14 cellular contexts compared by ENCODE assay signal in genomic region chr5:77425420-77425819, GRCh38.
"Had no signal": no experiment of that assay in that cellular context is flagged by ENCODE, and none has a peak within 500 bp of the region (broad histone marks: within the 10 kb centered on the region; RNA-seq: fewer than 3 reads in every experiment).

No MANE protein-coding gene starts in this region.

- H3K27ac ChIP-seq: neural progenitor cell, ovary had no signal

- FAIRE-seq: astrocyte, bronchial epithelial cell had no signal

- H3K4me2 ChIP-seq: neural progenitor cell had no signal

- H3K27me3 ChIP-seq: neural progenitor cell, ovary had no signal

- H3K9me3 ChIP-seq: ovary had no signal

- H3K4me1 ChIP-seq: neural progenitor cell had no signal

- H3K4me3 ChIP-seq: lung, neural progenitor cell, ovary had no signal

- DNase-seq: activated CD4-positive, alpha-beta T cell treated with anti-CD3 and anti-CD28 coated beads, Interleukin-2, amount 10 ng/mL, durations not matched to agents 7 days and 5 days; activated naive CD4-positive, alpha-beta T cell; hypothalamus; naive B cell; ovary; stimulated activated CD4-positive, alpha-beta T cell treated with anti-CD3 and anti-CD28 coated beads, Interleukin-15, amount 100 ng/mL, for 24 hours; stimulated activated CD4-positive, alpha-beta T cell treated with anti-CD3 and anti-CD28 coated beads, Interleukin-4, amount 100 ng/mL, for 24 hours; stimulated activated naive CD4-positive, alpha-beta T cell; SW 1271; trophoblast cell had no signal

- H3K36me3 ChIP-seq: neural progenitor cell, ovary had no signal
